Comparison of ENCODE assay signal across 18 cellular contexts in genomic region chr5:173473293-173473692, GRCh38.
A peak's percentile ranks its signal among the peaks of the same experiment; 100 is the strongest.
DNase-seq lines count a peak whose midpoint lies in the region; ATAC-seq, FAIRE-seq and TF ChIP-seq lines count a peak whose summit lies in the region.
"Had no signal": no experiment of that assay in that cellular context is flagged by ENCODE, and none has a peak within 500 bp of the region (broad histone marks: within the 10 kb centered on the region; RNA-seq: fewer than 3 reads in every experiment).

No MANE protein-coding gene starts in this region.

- H3K4me1 ChIP-seq in astrocyte (ENCODE audit: insufficient read depth, low read length) (peaks cover 48% of the 10 kb centered on the region), hepatocyte (ENCODE audit: insufficient read depth) (no peaks in the 10 kb centered on the region), skeletal muscle tissue (ENCODE audit: control insufficient read depth in 3 of 3, insufficient read depth in 3 of 3, low read length in 3 of 3) (peaks cover 17 to 37% (median 31%) of the 10 kb centered on the region in 3 donors)

- 78% methylated on average over 6 of the region's 6 CpGs for WGBS in hepatocyte (ENCODE audit: low lambda C conversion rate, missing lambda C conversion rate)

- no peaks in the 10 kb centered on the region for H3K36me3 Mint-ChIP-seq in astrocyte (ENCODE audit: low read depth, unreplicated experiment)
- no peaks in the 10 kb centered on the region for H3K36me3 Mint-ChIP-seq in activated naive CD4-positive, alpha-beta T cell treated with anti-CD3 and anti-CD28 coated beads, Interleukin-2, amount 10 ng/mL, durations not matched to agents 7 days and 5 days

- H3K4me3 Mint-ChIP-seq in astrocyte (ENCODE audit: unreplicated experiment) = peak overlapping the region; percentile 30
- H3K4me3 Mint-ChIP-seq in activated naive CD4-positive, alpha-beta T cell treated with anti-CD3 and anti-CD28 coated beads, Interleukin-2, amount 10 ng/mL, durations not matched to agents 7 days and 5 days = no peak overlapping the region

- CTCF ChIA-PET in activated naive CD4-positive, alpha-beta T cell treated with anti-CD3 and anti-CD28 coated beads, Interleukin-2, amount 10 ng/mL, durations not matched to agents 7 days and 5 days (lab: Charles Lee) = no interaction called here

- no peak for ATAC-seq in HG03378 (IDR thresholded peaks at IDR 0.05; ENCODE audit: unreplicated experiment)
- ATAC-seq: esophagus mucosa had no signal

- no peaks in the 10 kb centered on the region for H3K9me3 ChIP-seq in astrocyte (ENCODE audit: insufficient read depth, low read depth, low read length)
- no peaks in the 10 kb centered on the region for H3K9me3 ChIP-seq in hepatocyte (ENCODE audit: low read depth)
- H3K9me3 ChIP-seq in skeletal muscle tissue (ENCODE audit: control insufficient read depth in 3 of 3, low read length in 3 of 3) = no peaks in the 10 kb centered on the region

- H3K4me2 ChIP-seq in astrocyte (ENCODE audit: low read length) (peak overlapping the region; percentile 68), hepatocyte (no peak overlapping the region)

- H3K9ac ChIP-seq in astrocyte (ENCODE audit: low read length) (peak overlapping the region; percentile 70), skeletal muscle tissue (ENCODE audit: low read depth in 1 of 3, low read length in 3 of 3) (peak overlapping the region in 1 of 3 donors; percentile 18)

- H3K4me3 ChIP-seq in astrocyte (ENCODE audit: insufficient read depth, low read depth, low read length) (no peak overlapping the region), hepatocyte (no peak overlapping the region), skeletal muscle tissue (ENCODE audit: low read length in 3 of 3) (no peak overlapping the region)

- TF ChIP-seq CTCF in astrocyte (IDR thresholded peaks at IDR 0.05; ENCODE audit: insufficient read depth, low read depth, low read length) (no peak), hepatocyte (IDR thresholded peaks at IDR 0.05; ENCODE audit: poor library complexity) (no peak)

- H3K27me3 Mint-ChIP-seq in astrocyte (ENCODE audit: low read depth, unreplicated experiment) = no peaks in the 10 kb centered on the region
- H3K27me3 Mint-ChIP-seq in activated naive CD4-positive, alpha-beta T cell treated with anti-CD3 and anti-CD28 coated beads, Interleukin-2, amount 10 ng/mL, durations not matched to agents 7 days and 5 days = no peaks in the 10 kb centered on the region

- H3K27ac Mint-ChIP-seq in astrocyte (ENCODE audit: unreplicated experiment) = peak overlapping the region; percentile 90
- no peak overlapping the region for H3K27ac Mint-ChIP-seq in activated naive CD4-positive, alpha-beta T cell treated with anti-CD3 and anti-CD28 coated beads, Interleukin-2, amount 10 ng/mL, durations not matched to agents 7 days and 5 days

- H3K27me3 ChIP-seq in astrocyte (ENCODE audit: insufficient read depth, low read length) (no peaks in the 10 kb centered on the region), hepatocyte (no peaks in the 10 kb centered on the region), skeletal muscle tissue (ENCODE audit: control insufficient read depth in 3 of 3, insufficient read depth in 3 of 3, low read length in 3 of 3) (no peaks in the 10 kb centered on the region)

- H2AFZ ChIP-seq in astrocyte (ENCODE audit: low read depth, low read length) (no peak overlapping the region), hepatocyte (no peak overlapping the region)

- H3K4me1 Mint-ChIP-seq in astrocyte (ENCODE audit: low read depth, unreplicated experiment) = peaks cover 46% of the 10 kb centered on the region
- no peaks in the 10 kb centered on the region for H3K4me1 Mint-ChIP-seq in activated naive CD4-positive, alpha-beta T cell treated with anti-CD3 and anti-CD28 coated beads, Interleukin-2, amount 10 ng/mL, durations not matched to agents 7 days and 5 days

- no peaks in the 10 kb centered on the region for H3K79me2 ChIP-seq in astrocyte (ENCODE audit: insufficient read depth, low read length)
- H3K79me2 ChIP-seq in hepatocyte = no peaks in the 10 kb centered on the region

- peak overlapping the region; percentile 86 for H3K27ac ChIP-seq in astrocyte (ENCODE audit: low read depth, low read length)
- H3K27ac ChIP-seq in hepatocyte = peak overlapping the region; percentile 55
- H3K27ac ChIP-seq in skeletal muscle tissue (ENCODE audit: low read depth, low read length) = peak overlapping the region; percentile 43

- peaks cover 1% of the 10 kb centered on the region for H3K9me3 Mint-ChIP-seq in astrocyte (ENCODE audit: unreplicated experiment)
- no peaks in the 10 kb centered on the region for H3K9me3 Mint-ChIP-seq in activated naive CD4-positive, alpha-beta T cell treated with anti-CD3 and anti-CD28 coated beads, Interleukin-2, amount 10 ng/mL, durations not matched to agents 7 days and 5 days

- no peaks in the 10 kb centered on the region for H3K9me2 ChIP-seq in hepatocyte (replicated peaks; ENCODE audit: insufficient read depth)

- DNase-seq in EH (ENCODE audit: low read depth) = peak; percentile 45
- DNase-seq in astrocyte (ENCODE audit: low read depth) = no peak
- DNase-seq in hepatocyte (ENCODE audit: low spot score) = no peak
- DNase-seq in activated effector memory CD4-positive, alpha-beta T cell treated with Interleukin-2 at 50 U/mL for 16 hours = no peak
- no peak for DNase-seq in activated naive CD4-positive, alpha-beta T cell treated with anti-CD3 and anti-CD28 coated beads, Interleukin-2, amount 10 ng/mL, durations not matched to agents 7 days and 5 days
- no peak for DNase-seq in HUDEP-2 (lab: John Stamatoyannopoulos, UW; ENCODE audit: unreplicated experiment in 76 of 76)
- DNase-seq: activated CD4-positive, alpha-beta T cell treated with anti-CD3 and anti-CD28 coated beads, Interleukin-2, amount 50 U/mL, for 1 hour; AML-193; central memory CD4-positive, alpha-beta T cell; DND-41; NCI-H1048; NCI-H2227 treated with DMSO at 0.1 percent for 48 hours; OCI-M1; T-helper 9 cell had no signal

- H3K36me3 ChIP-seq in astrocyte (ENCODE audit: insufficient read depth, low read length) (no peaks in the 10 kb centered on the region), hepatocyte (replicated peaks; ENCODE audit: insufficient read depth, low read depth) (no peaks in the 10 kb centered on the region), skeletal muscle tissue (ENCODE audit: control insufficient read depth in 3 of 3, insufficient read depth in 3 of 3, low read length in 3 of 3) (no peaks in the 10 kb centered on the region)

- H4K20me1 ChIP-seq in astrocyte (ENCODE audit: insufficient read depth, low read length) (no peaks in the 10 kb centered on the region), hepatocyte (ENCODE audit: insufficient read depth, poor library complexity, severe bottlenecking) (no peaks in the 10 kb centered on the region)

- FAIRE-seq in astrocyte (lab: Jason Lieb, UNC) = no peak
- FAIRE-seq: GM12892 had no signal
